In the genomic region with DNA sequence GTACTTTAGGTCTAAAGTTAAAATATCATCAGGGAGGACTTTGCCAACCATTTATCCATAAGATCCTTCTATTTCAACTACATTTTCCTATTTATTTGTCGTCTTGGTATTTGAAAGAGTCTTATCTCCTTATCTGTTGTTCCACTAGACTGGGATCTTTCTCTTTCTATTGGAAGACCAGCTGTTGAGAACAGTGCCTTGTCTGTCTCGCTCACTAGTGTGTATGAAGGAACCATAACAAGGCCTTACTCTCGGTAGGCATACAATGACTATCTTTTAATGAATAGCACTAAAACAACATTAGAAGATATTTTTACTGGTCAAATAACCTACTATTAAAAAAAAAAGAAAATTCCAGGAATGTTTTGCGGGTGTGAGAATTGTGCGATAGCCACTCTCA, we compare ENCODE assay signal across 17 cellular contexts.
A peak's percentile ranks its signal among the peaks of the same experiment; 100 is the strongest.
DNase-seq lines count a peak whose midpoint lies in the region; ATAC-seq and TF ChIP-seq lines count a peak whose summit lies in the region.
"Had no signal": no experiment of that assay in that cellular context is flagged by ENCODE, and none has a peak within 500 bp of the region (broad histone marks: within the 10 kb centered on the region; RNA-seq: fewer than 3 reads in every experiment).

No MANE protein-coding gene starts in this region.

- no peak overlapping the region for H3K4me2 ChIP-seq in DND-41 (ENCODE audit: insufficient read depth, low read length)
- no peak overlapping the region for H3K4me2 ChIP-seq in smooth muscle cell
- H3K4me2 ChIP-seq: A549 had no signal

- TF ChIP-seq CTCF in DND-41 (IDR thresholded peaks at IDR 0.05; ENCODE audit: borderline replicate concordance, extremely low read depth, low read length, poor library complexity, severe bottlenecking) (no peak), dorsolateral prefrontal cortex (IDR thresholded peaks at IDR 0.05 in 54 of 56, conservative IDR thresholded peaks at IDR 0.05 in 2 of 56; ENCODE audit: low read depth in 1 of 56, partially characterized antibody in 56 of 56) (no peak), smooth muscle cell (IDR thresholded peaks at IDR 0.05; ENCODE audit: borderline replicate concordance, insufficient read depth, poor library complexity, severe bottlenecking) (no peak)

- H3K79me2 ChIP-seq in DND-41 (ENCODE audit: insufficient read depth, low read length) (no peaks in the 10 kb centered on the region), smooth muscle cell (ENCODE audit: low read depth) (no peaks in the 10 kb centered on the region)

- H4K20me1 ChIP-seq in DND-41 (ENCODE audit: insufficient read depth, low read length), result no peaks in the 10 kb centered on the region
- no peaks in the 10 kb centered on the region for H4K20me1 ChIP-seq in smooth muscle cell (ENCODE audit: low read depth)

- H3F3A ChIP-seq in smooth muscle cell (ENCODE audit: low read depth), result no peaks in the 10 kb centered on the region

- WGBS in smooth muscle cell (ENCODE audit: low lambda C conversion rate), result 78% methylated on average over 5 of the region's 5 CpGs

- intact Hi-C loops in dorsolateral prefrontal cortex (cut with DNase I), result no loop called here

- H3K27ac ChIP-seq in DND-41 (ENCODE audit: low read length) (no peak overlapping the region), dorsolateral prefrontal cortex (peak overlapping the region in 52 of 59 donors; percentile 3 to 91 (median 70)), smooth muscle cell (ENCODE audit: low read depth) (no peak overlapping the region)
- H3K27ac ChIP-seq: A549, C4-2B had no signal

- ATAC-seq in DND-41 (ENCODE audit: insufficient read depth, low read depth) (no peak), HG03520 (IDR thresholded peaks at IDR 0.05; ENCODE audit: unreplicated experiment) (no peak)
- ATAC-seq: A549 had no signal

- H3K27me3 ChIP-seq in DND-41 (ENCODE audit: insufficient read depth, low read length, poor library complexity) (no peaks in the 10 kb centered on the region), dorsolateral prefrontal cortex (no peaks in the 10 kb centered on the region), smooth muscle cell (ENCODE audit: low read depth) (no peaks in the 10 kb centered on the region)

- H2AFZ ChIP-seq in DND-41 (ENCODE audit: low read depth, low read length) (peak overlapping the region; percentile 65; the same call in 1 of the 2 replicates), smooth muscle cell (ENCODE audit: low read depth) (peak overlapping the region; percentile 77)

- H3K36me3 ChIP-seq in DND-41 (ENCODE audit: insufficient read depth, low read length), result no peaks in the 10 kb centered on the region
- H3K36me3 ChIP-seq in smooth muscle cell (ENCODE audit: low read depth), result no peaks in the 10 kb centered on the region

- no peaks in the 10 kb centered on the region for H3K9me3 ChIP-seq in DND-41 (ENCODE audit: insufficient read depth, low read length, severe bottlenecking)
- H3K9me3 ChIP-seq in smooth muscle cell (replicated peaks; ENCODE audit: low read depth), result no peaks in the 10 kb centered on the region
- H3K9me3 ChIP-seq: A549 had no signal

- H3K9ac ChIP-seq in DND-41 (ENCODE audit: low read depth, low read length), result no peak overlapping the region
- H3K9ac ChIP-seq in smooth muscle cell (ENCODE audit: low read depth), result no peak overlapping the region

- H3K4me3 ChIP-seq in DND-41 (ENCODE audit: low read depth in 1 of 2, low read length in 2 of 2) (no peak overlapping the region), dorsolateral prefrontal cortex (peak overlapping the region in 30 of 59 donors; percentile 0 to 47 (median 19)), smooth muscle cell (no peak overlapping the region)
- H3K4me3 ChIP-seq: A549 had no signal

- DNase-seq in DND-41, result no peak
- no peak for DNase-seq in dorsolateral prefrontal cortex
- peak; percentile 21 for DNase-seq in midbrain (lab: John Stamatoyannopoulos, UW)
- no peak for DNase-seq in smooth muscle cell (lab: John Stamatoyannopoulos, UW; ENCODE audit: unreplicated experiment)
- no peak for DNase-seq in NCI-H2171 (lab: John Stamatoyannopoulos, UW)
- no peak for DNase-seq in GF-D8 (lab: John Stamatoyannopoulos, UW)
- no peak for DNase-seq in DMS53 treated with DMSO at 0.1 percent for 48 hours (lab: John Stamatoyannopoulos, UW; ENCODE audit: unreplicated experiment)
- DNase-seq: EL, H7, NCI-H1105 treated with DMSO at 0.1 percent for 48 hours, NCI-H187, NCI-H446, NCI-H69, SIG-M5 had no signal

- H3K4me1 ChIP-seq in DND-41 (ENCODE audit: insufficient read depth, low read length) (peaks cover 13% of the 10 kb centered on the region), smooth muscle cell (ENCODE audit: low read depth) (peaks cover 4% of the 10 kb centered on the region)
- H3K4me1 ChIP-seq: A549 had no signal

Comparison
In these comparisons a context has a peak if more than half of its experiments do, and no peak if none do; other contexts are left out.
1. H3K27ac ChIP-seq: peak in dorsolateral prefrontal cortex (52 of 59); none in DND-41 (single experiment) and smooth muscle cell (single experiment).
2. H3K4me3 ChIP-seq: peak in dorsolateral prefrontal cortex (30 of 59); none in DND-41 (0 of 2) and smooth muscle cell (single experiment).